Comparison of ENCODE assay signal across 1 cellular context in genomic region chrX:44876076-44876475, GRCh38.
TF ChIP-seq lines count a peak whose summit lies in the region.

No MANE protein-coding gene starts in this region.

TF ChIP-seq in HepG2, 621 proteins besides CTCF, POLR2A, EP300 and RAD21:
- TF ChIP-seq TCF7 (IDR thresholded peaks at IDR 0.05; ENCODE audit: low read depth) (no peak), SAP130 (CRISPR knock-in tag; IDR thresholded peaks at IDR 0.05; ENCODE audit: low read depth) (0 out of 2 replicates have a peak, but pooled peaks have one; percentile 15)
